ENCODE assay signal across 22 cellular contexts in the genomic region with DNA sequence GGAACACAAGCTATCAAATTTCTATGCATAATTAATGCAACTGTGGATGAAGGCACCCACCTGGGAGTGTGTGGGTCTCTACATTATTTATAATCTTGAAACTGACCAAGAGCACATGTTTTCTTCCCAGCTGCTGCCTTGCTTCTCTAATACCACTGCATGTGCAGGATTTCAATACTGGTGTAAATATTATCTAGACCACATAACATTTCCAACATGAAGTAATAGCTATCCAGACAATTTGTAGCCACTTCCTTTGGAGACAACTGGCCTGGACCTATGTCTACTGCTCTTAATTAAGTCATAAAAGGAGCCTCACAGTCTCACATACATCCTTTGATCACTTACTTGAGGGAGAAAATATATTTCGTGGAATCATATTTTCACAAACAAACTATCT.
"Had no signal": no experiment of that assay in that cellular context is flagged by ENCODE, and none has a peak within 500 bp of the region (broad histone marks: within the 10 kb centered on the region; RNA-seq: fewer than 3 reads in every experiment).

No MANE protein-coding gene starts in this region.

- H3K27me3 ChIP-seq: brain microvascular endothelial cell, right lobe of liver, spleen had no signal

- H3K4me1 Mint-ChIP-seq: endodermal cell had no signal

- H3K4me3 Mint-ChIP-seq: activated naive CD4-positive, alpha-beta T cell treated with anti-CD3 and anti-CD28 coated beads, Interleukin-2, amount 10 ng/mL, durations not matched to agents 7 days and 5 days; endodermal cell; natural killer cell treated with Interleukin-12 subunit alpha and Interleukin-12 subunit beta and Interleukin-15 and Interleukin-18, amount 100 ng/mL, for 72 hours had no signal

- H3K9me3 Mint-ChIP-seq: activated naive CD4-positive, alpha-beta T cell treated with anti-CD3 and anti-CD28 coated beads, Interleukin-2, amount 10 ng/mL, durations not matched to agents 7 days and 5 days; endodermal cell; natural killer cell treated with Interleukin-12 subunit alpha and Interleukin-12 subunit beta and Interleukin-15 and Interleukin-18, amount 100 ng/mL, for 72 hours had no signal

- H3K27ac Mint-ChIP-seq: activated naive CD4-positive, alpha-beta T cell treated with anti-CD3 and anti-CD28 coated beads, Interleukin-2, amount 10 ng/mL, durations not matched to agents 7 days and 5 days; endodermal cell; natural killer cell treated with Interleukin-12 subunit alpha and Interleukin-12 subunit beta and Interleukin-15 and Interleukin-18, amount 100 ng/mL, for 72 hours; progenitor cell of endocrine pancreas had no signal

- H3K9me3 ChIP-seq: lower lobe of right lung, right lobe of liver, spleen had no signal

- ATAC-seq: lower lobe of right lung; natural killer cell treated with Interleukin-12 subunit alpha and Interleukin-12 subunit beta and Interleukin-15 and Interleukin-18, amount 100 ng/mL, for 72 hours; right lobe of liver had no signal

- DNase-seq: activated CD4-positive, alpha-beta T cell treated with anti-CD3 and anti-CD28 coated beads for 1 hour; activated CD4-positive, alpha-beta T cell treated with anti-CD3 and anti-CD28 coated beads, Interleukin-2, amount 50 U/mL, for 48 hours; activated CD8-positive, alpha-beta memory T cell treated with anti-CD3 and anti-CD28 coated beads, Interleukin-2, amount 50 U/mL, for 48 hours; activated naive CD4-positive, alpha-beta T cell treated with anti-CD3 and anti-CD28 coated beads, Interleukin-2, amount 10 ng/mL, durations not matched to agents 7 days and 5 days; amygdala; brain microvascular endothelial cell; cerebellar nuclear complex; dermis blood vessel endothelial cell; endodermal cell; erythroblast; hippocampal formation; lower lobe of right lung; midbrain; occipital lobe; right lobe of liver; spleen; stimulated activated CD4-positive, alpha-beta T cell treated with anti-CD3 and anti-CD28 coated beads, Interleukin-2, amount 100 ng/mL, for 24 hours; stimulated activated naive CD4-positive, alpha-beta T cell treated with Interleukin-2 at 50 U/mL for 16 hours; T1000; trophoblast cell had no signal

- H3K27ac ChIP-seq: brain microvascular endothelial cell, lower lobe of right lung, right lobe of liver, spleen had no signal

- H3K4me1 ChIP-seq: lower lobe of right lung, right lobe of liver had no signal

- H3K4me3 ChIP-seq: lower lobe of right lung, right lobe of liver, spleen had no signal

- H3K27me3 Mint-ChIP-seq: activated naive CD4-positive, alpha-beta T cell treated with anti-CD3 and anti-CD28 coated beads, Interleukin-2, amount 10 ng/mL, durations not matched to agents 7 days and 5 days; natural killer cell treated with Interleukin-12 subunit alpha and Interleukin-12 subunit beta and Interleukin-15 and Interleukin-18, amount 100 ng/mL, for 72 hours; progenitor cell of endocrine pancreas had no signal
